ENCODE assay signal across 8 cellular contexts in genomic region chr5:151651997-151652645, GRCh38. TPM values are rescaled to one million over a fixed set of nuclear protein-coding genes. Genes with fewer than 3 reads are reported as not detected.
DNase-seq lines count a peak whose midpoint lies in the region; ATAC-seq lines count a peak whose summit lies in the region.

No MANE protein-coding gene starts in this region.

- ATAC-seq in GM19397 (IDR thresholded peaks at IDR 0.05; ENCODE audit: unreplicated experiment) (peak; percentile 92), HG03457 (IDR thresholded peaks at IDR 0.05; ENCODE audit: unreplicated experiment) (peak; percentile 98)

- no peaks in the 10 kb centered on the region for H3K36me3 ChIP-seq in mesenchymal stem cell (ENCODE audit: control insufficient read depth in 1 of 2, insufficient read depth in 2 of 2, low read depth in 1 of 2, low read length in 2 of 2)

- H3K27me3 ChIP-seq in mesenchymal stem cell (ENCODE audit: control insufficient read depth in 1 of 2, insufficient read depth in 1 of 2, low read length in 2 of 2) = no peaks in the 10 kb centered on the region

- no peak overlapping the region for H4K91ac ChIP-seq in mesenchymal stem cell (ENCODE audit: low read length)

- no peak overlapping the region for H2BK12ac ChIP-seq in mesenchymal stem cell (ENCODE audit: low read length in 2 of 2)

- H3K14ac ChIP-seq in mesenchymal stem cell (ENCODE audit: low read length in 2 of 2) = no peak overlapping the region

- H2BK5ac ChIP-seq in mesenchymal stem cell (ENCODE audit: low read depth, low read length, poor library complexity, severe bottlenecking) = no peak overlapping the region

- 3% methylated on average over 4 of the region's 6 CpGs for WGBS in mesenchymal stem cell

- H3K4me3 ChIP-seq in mesenchymal stem cell (ENCODE audit: insufficient read depth in 1 of 2, low read depth in 1 of 2, low read length in 2 of 2) = no peak overlapping the region

- no peak overlapping the region for H2AFZ ChIP-seq in mesenchymal stem cell (ENCODE audit: low read depth, low read length)

- no peak overlapping the region for H3K27ac ChIP-seq in mesenchymal stem cell (ENCODE audit: low read length, poor library complexity, severe bottlenecking)

- no peak overlapping the region for H2BK120ac ChIP-seq in mesenchymal stem cell (ENCODE audit: low read depth, low read length)

- H4K8ac ChIP-seq in mesenchymal stem cell (ENCODE audit: low read length) = no peak overlapping the region

- no peaks in the 10 kb centered on the region for H3K79me1 ChIP-seq in mesenchymal stem cell (replicated peaks; ENCODE audit: low read length, poor library complexity, severe bottlenecking)

- no peak overlapping the region for H3K4ac ChIP-seq in mesenchymal stem cell (ENCODE audit: low read depth in 1 of 2, low read length in 2 of 2)

- peaks cover 1% of the 10 kb centered on the region for H3K4me1 ChIP-seq in mesenchymal stem cell (ENCODE audit: control insufficient read depth, insufficient read depth, low read depth, low read length)

- H3K23ac ChIP-seq in mesenchymal stem cell (ENCODE audit: low read length in 2 of 2) = no peak overlapping the region

- DNase-seq in COLO668 (lab: John Stamatoyannopoulos, UW; ENCODE audit: unreplicated experiment) (peak; percentile 64), NCI-H748 (lab: John Stamatoyannopoulos, UW; ENCODE audit: unreplicated experiment) (peak; percentile 69), ecto neural progenitor cell (ENCODE audit: low spot score) (peak; percentile 87), mesenchymal stem cell (peak; percentile 83)
- peak; percentile 66 to 69 for DNase-seq in activated CD4-positive, alpha-beta T cell treated with anti-CD3 and anti-CD28 coated beads, Interleukin-2, amount 50 U/mL, for 4 hours
- peak; percentile 22 to 54 for DNase-seq in stimulated activated CD8-positive, alpha-beta memory T cell treated with anti-CD3 and anti-CD28 coated beads, Interleukin-2, amount 100 ng/mL, for 48 hours (ENCODE audit: low read depth in 2 of 2)

- H3K9ac ChIP-seq in mesenchymal stem cell (ENCODE audit: low read length) = peak overlapping the region; percentile 36

- H3K9me3 ChIP-seq in mesenchymal stem cell (ENCODE audit: control insufficient read depth, low read length) = no peaks in the 10 kb centered on the region

- no peak overlapping the region for H3K4me2 ChIP-seq in mesenchymal stem cell (ENCODE audit: low read length, poor library complexity, severe bottlenecking)

- no peak overlapping the region for H2AK5ac ChIP-seq in mesenchymal stem cell (ENCODE audit: low read length, severe bottlenecking)

- H2BK15ac ChIP-seq in mesenchymal stem cell (ENCODE audit: low read depth, poor library complexity, severe bottlenecking) = no peak overlapping the region

- no peak overlapping the region for H3K18ac ChIP-seq in mesenchymal stem cell (ENCODE audit: low read depth in 1 of 2, low read length in 2 of 2)

RNA-seq across cellular contexts. Expression of gene SPARC, which starts 34.6 kb away (rescaled TPM):
- 5,201 TPM for polyA plus RNA-seq in mesenchymal stem cell (2013, experiment 1 of 2)
- 4,942 TPM for polyA plus RNA-seq in mesenchymal stem cell (2013, experiment 2 of 2)
